Comparison of ENCODE assay signal across 27 cellular contexts in genomic region chr22:19065298-19065859, GRCh38. TPM values are rescaled to one million over a fixed set of nuclear protein-coding genes. Genes with fewer than 3 reads are reported as not detected.
DNase-seq lines count a peak whose midpoint lies in the region; ATAC-seq and TF ChIP-seq lines count a peak whose summit lies in the region.
"Had no signal": no experiment of that assay in that cellular context is flagged by ENCODE, and none has a peak within 500 bp of the region (broad histone marks: within the 10 kb centered on the region; RNA-seq: fewer than 3 reads in every experiment).

No MANE protein-coding gene starts in this region.

- H3K27me3 ChIP-seq in sigmoid colon, result no peaks in the 10 kb centered on the region

- peak; percentile 36 for DNase-seq in activated effector memory CD4-positive, alpha-beta T cell treated with anti-CD3 and anti-CD28 coated beads, Interleukin-2, amount 50 U/mL, for 16 hours
- DNase-seq in activated effector memory CD4-positive, alpha-beta T cell treated with Interleukin-2 at 50 U/mL for 16 hours, result no peak
- DNase-seq in T-helper 17 cell (no peak), islet precursor cell (peak; percentile 33), sigmoid colon (peak; percentile 29), AML-193 (lab: John Stamatoyannopoulos, UW) (no peak)
- DNase-seq in natural killer cell treated with Interleukin-12 subunit alpha and Interleukin-12 subunit beta and Interleukin-15 and Interleukin-18, amount 100 ng/mL, for 72 hours (ENCODE audit: low spot score), result no peak
- DNase-seq: 8988T, ACHN, Calu3, DMS153, DND-41, HFFc6, Kasumi-1, NCI-H1092 treated with DMSO at 0.1 percent for 48 hours, NCI-H1436, NCI-H187, NCI-H2081 treated with DMSO at 0.1 percent for 48 hours, NCI-H2171, NCI-H226, NCI-H510A, NCI-H69, RPMI8226, SHP77 treated with DMSO at 0.1 percent for 48 hours had no signal

- peaks cover 20 to 96% (median 34%) of the 10 kb centered on the region in 4 donors for H3K36me3 ChIP-seq in sigmoid colon

- TF ChIP-seq EP300 in sigmoid colon (IDR thresholded peaks at IDR 0.05), result no peak

- TF ChIP-seq POLR2A in sigmoid colon (IDR thresholded peaks at IDR 0.05), result no peak

- no peak overlapping the region for H3K27ac ChIP-seq in sigmoid colon
- H3K27ac ChIP-seq: SK-N-MC had no signal

- H3K9me3 Mint-ChIP-seq in natural killer cell treated with Interleukin-12 subunit alpha and Interleukin-12 subunit beta and Interleukin-15 and Interleukin-18, amount 100 ng/mL, for 72 hours, result no peaks in the 10 kb centered on the region
- H3K9me3 Mint-ChIP-seq: HFFc6 had no signal

- peak overlapping the region; percentile 27 for H3K27ac Mint-ChIP-seq in T-helper 17 cell
- no peak overlapping the region for H3K27ac Mint-ChIP-seq in natural killer cell treated with Interleukin-12 subunit alpha and Interleukin-12 subunit beta and Interleukin-15 and Interleukin-18, amount 100 ng/mL, for 72 hours
- H3K27ac Mint-ChIP-seq: HFFc6 had no signal

- peaks cover 3% of the 10 kb centered on the region for H3K4me1 Mint-ChIP-seq in T-helper 17 cell
- H3K4me1 Mint-ChIP-seq in natural killer cell treated with Interleukin-12 subunit alpha and Interleukin-12 subunit beta and Interleukin-15 and Interleukin-18, amount 100 ng/mL, for 72 hours (ENCODE audit: low read depth in 2 of 2), result no peaks in the 10 kb centered on the region

- intact Hi-C loops in sigmoid colon (cut with DNase I), result no loop called here

- H3K4me3 ChIP-seq in sigmoid colon, result no peak overlapping the region
- H3K4me3 ChIP-seq: SK-N-MC had no signal

- ATAC-seq in T-helper 17 cell (no peak), HG02870 (IDR thresholded peaks at IDR 0.05; ENCODE audit: unreplicated experiment) (no peak)
- ATAC-seq in natural killer cell treated with Interleukin-12 subunit alpha and Interleukin-12 subunit beta and Interleukin-15 and Interleukin-18, amount 100 ng/mL, for 72 hours, result no peak
- ATAC-seq: HepG2 had no signal

- 87 to 89% methylated on average over 8 of the region's 8 CpGs for WGBS in sigmoid colon, 2 donors

- no peak overlapping the region for H3K4me3 Mint-ChIP-seq in T-helper 17 cell
- no peak overlapping the region for H3K4me3 Mint-ChIP-seq in natural killer cell treated with Interleukin-12 subunit alpha and Interleukin-12 subunit beta and Interleukin-15 and Interleukin-18, amount 100 ng/mL, for 72 hours
- H3K4me3 Mint-ChIP-seq: HFFc6 had no signal

- peaks cover 0 to 8% (median 2%) of the 10 kb centered on the region in 4 donors for H3K4me1 ChIP-seq in sigmoid colon

- no peaks in the 10 kb centered on the region for H3K27me3 Mint-ChIP-seq in T-helper 17 cell
- H3K27me3 Mint-ChIP-seq in natural killer cell treated with Interleukin-12 subunit alpha and Interleukin-12 subunit beta and Interleukin-15 and Interleukin-18, amount 100 ng/mL, for 72 hours, result no peaks in the 10 kb centered on the region

- no peak for TF ChIP-seq CTCF in sigmoid colon (IDR thresholded peaks at IDR 0.05)

- H3K9me3 ChIP-seq in T-helper 17 cell (ENCODE audit: control insufficient read depth, low read length, poor library complexity, severe bottlenecking) (no peaks in the 10 kb centered on the region), sigmoid colon (no peaks in the 10 kb centered on the region)

- peaks cover 2% of the 10 kb centered on the region for H3K36me3 Mint-ChIP-seq in T-helper 17 cell (ENCODE audit: low read depth)
- no peaks in the 10 kb centered on the region for H3K36me3 Mint-ChIP-seq in natural killer cell treated with Interleukin-12 subunit alpha and Interleukin-12 subunit beta and Interleukin-15 and Interleukin-18, amount 100 ng/mL, for 72 hours

RNA-seq across cellular contexts. Expression of gene DGCR2, which starts 56.8 kb away (rescaled TPM):
- 10 to 100 TPM; 37.7 TPM for total RNA-seq in T-helper 17 cell
- total RNA-seq in sigmoid colon, result 10 to 100 TPM; 25.5 to 36.8 (median 32.7) TPM
- 10 to 100 TPM in 2 of 3 donors, 1 to 10 TPM in 1; 7.2 to 68.7 (median 11.8) TPM for polyA plus RNA-seq in sigmoid colon
- 10 to 100 TPM; 29.6 to 34.6 TPM for total RNA-seq in natural killer cell treated with Interleukin-12 subunit alpha and Interleukin-12 subunit beta and Interleukin-15 and Interleukin-18, amount 100 ng/mL, for 72 hours

Comparison
In these comparisons a context has a peak if more than half of its experiments do, and no peak if none do; other contexts are left out.
1. DNase-seq: peak in activated effector memory CD4-positive, alpha-beta T cell treated with anti-CD3 and anti-CD28 coated beads, Interleukin-2, amount 50 U/mL, for 16 hours (single experiment), islet precursor cell (single experiment) and sigmoid colon (single experiment); none in activated effector memory CD4-positive, alpha-beta T cell treated with Interleukin-2 at 50 U/mL for 16 hours (single experiment), T-helper 17 cell (0 of 3), natural killer cell treated with Interleukin-12 subunit alpha and Interleukin-12 subunit beta and Interleukin-15 and Interleukin-18, amount 100 ng/mL, for 72 hours (single experiment) and AML-193 (0 of 2).